ENCODE assay signal across 8 cellular contexts in genomic region chr1:153749408-153750005, GRCh38. TPM values are rescaled to one million over a fixed set of nuclear protein-coding genes. Genes with fewer than 3 reads are reported as not detected.
A peak's percentile ranks its signal among the peaks of the same experiment; 100 is the strongest.
DNase-seq lines count a peak whose midpoint lies in the region; ATAC-seq and TF ChIP-seq lines count a peak whose summit lies in the region.

No MANE protein-coding gene starts in this region.

- intact Hi-C loops in left cardiac atrium (cut with DNase I): loop anchor here (1.0 to 10.0 kb wide), 2 partner anchors 65 to 71 kb away; partner anchors contain the start of gene NPR1 (in 1 of the 2)

- H3K36me3 Mint-ChIP-seq in activated naive CD8-positive, alpha-beta T cell treated with anti-CD3 and anti-CD28 coated beads, Interleukin-2, amount 10 ng/mL, durations not matched to agents 7 days and 5 days: peaks cover 19% of the 10 kb centered on the region

- H3K9me3 Mint-ChIP-seq in activated naive CD8-positive, alpha-beta T cell treated with anti-CD3 and anti-CD28 coated beads, Interleukin-2, amount 10 ng/mL, durations not matched to agents 7 days and 5 days: no peaks in the 10 kb centered on the region

- H3K4me3 Mint-ChIP-seq in activated naive CD8-positive, alpha-beta T cell treated with anti-CD3 and anti-CD28 coated beads, Interleukin-2, amount 10 ng/mL, durations not matched to agents 7 days and 5 days: no peak overlapping the region

- H3K4me1 Mint-ChIP-seq in activated naive CD8-positive, alpha-beta T cell treated with anti-CD3 and anti-CD28 coated beads, Interleukin-2, amount 10 ng/mL, durations not matched to agents 7 days and 5 days: peaks cover 6% of the 10 kb centered on the region

- no peak overlapping the region for H3K4me2 ChIP-seq in SU-DHL-6 (ENCODE audit: low read depth, low read length, poor library complexity, severe bottlenecking)

- no peaks in the 10 kb centered on the region for H4K20me1 ChIP-seq in SU-DHL-6 (ENCODE audit: low read depth, low read length)

- H3K27me3 Mint-ChIP-seq in activated naive CD8-positive, alpha-beta T cell treated with anti-CD3 and anti-CD28 coated beads, Interleukin-2, amount 10 ng/mL, durations not matched to agents 7 days and 5 days: no peaks in the 10 kb centered on the region

- ATAC-seq in HG02588 (IDR thresholded peaks at IDR 0.05; ENCODE audit: unreplicated experiment): peak; percentile 65
- peak; percentile 99 for ATAC-seq in activated naive CD8-positive, alpha-beta T cell treated with anti-CD3 and anti-CD28 coated beads, Interleukin-2, amount 10 ng/mL, durations not matched to agents 7 days and 5 days (ENCODE audit: low read depth)
- ATAC-seq in left cardiac atrium: peak; percentile 92 to 95
- no peak for ATAC-seq in GM21526 (IDR thresholded peaks at IDR 0.05; ENCODE audit: low FRiP score, unreplicated experiment)

- no peak overlapping the region for H3K9ac ChIP-seq in SU-DHL-6 (ENCODE audit: low read length)

- H3K27me3 ChIP-seq in SU-DHL-6 (ENCODE audit: low read length): no peaks in the 10 kb centered on the region

- H3K27ac ChIP-seq in SU-DHL-6 (ENCODE audit: low read depth, low read length): no peak overlapping the region

- H3K9me2 ChIP-seq in SU-DHL-6 (replicated peaks; ENCODE audit: insufficient read depth, low read length): no peaks in the 10 kb centered on the region

- H3K27ac Mint-ChIP-seq in activated naive CD8-positive, alpha-beta T cell treated with anti-CD3 and anti-CD28 coated beads, Interleukin-2, amount 10 ng/mL, durations not matched to agents 7 days and 5 days: peak overlapping the region; percentile 6

- H3K36me3 ChIP-seq in SU-DHL-6 (ENCODE audit: low read length): peaks cover 4% of the 10 kb centered on the region; the same call in 1 of the 2 replicates

- H3F3A ChIP-seq in SU-DHL-6 (ENCODE audit: insufficient read depth): 0 out of 2 replicates have a peak, but pooled peaks cover 5% of the 10 kb centered on the region

- DNase-seq in ELF-1 (ENCODE audit: low read depth, low spot score): peak; percentile 87
- peak; percentile 61 for DNase-seq in NCI-H1436 (lab: John Stamatoyannopoulos, UW)
- peak; percentile 76 for DNase-seq in activated naive CD8-positive, alpha-beta T cell treated with anti-CD3 and anti-CD28 coated beads, Interleukin-2, amount 10 ng/mL, durations not matched to agents 7 days and 5 days
- peak; percentile 86 for DNase-seq in left cardiac atrium
- peak; percentile 78 for DNase-seq in retina

- H3K79me2 ChIP-seq in SU-DHL-6 (ENCODE audit: insufficient read depth, low read length): no peaks in the 10 kb centered on the region; the same call in 1 of the 2 replicates

- peak; percentile 86 for TF ChIP-seq CTCF in SU-DHL-6 (IDR thresholded peaks at IDR 0.05; ENCODE audit: insufficient read depth, low read length, poor library complexity, severe bottlenecking)

- no peaks in the 10 kb centered on the region for H3K9me3 ChIP-seq in SU-DHL-6 (ENCODE audit: insufficient read depth, low read length)

- POLR2A ChIA-PET in activated naive CD8-positive, alpha-beta T cell treated with anti-CD3 and anti-CD28 coated beads, Interleukin-2, amount 10 ng/mL, durations not matched to agents 7 days and 5 days (lab: Charles Lee): no interaction called here

- no peak overlapping the region for H3K4me3 ChIP-seq in SU-DHL-6 (ENCODE audit: insufficient read depth, low read length, poor library complexity, severe bottlenecking)

- no peak overlapping the region for H2AFZ ChIP-seq in SU-DHL-6 (ENCODE audit: low read depth, low read length, severe bottlenecking)

RNA-seq across cellular contexts. Expression of gene INTS3, which starts 21.7 kb away (rescaled TPM):
- total RNA-seq in activated naive CD8-positive, alpha-beta T cell treated with anti-CD3 and anti-CD28 coated beads, Interleukin-2, amount 10 ng/mL, durations not matched to agents 7 days and 5 days: 10 to 100 TPM; 53.6 to 57.2 TPM
- 10 to 100 TPM; 28.2 to 34.1 TPM for total RNA-seq in left cardiac atrium

RNA-seq across cellular contexts. Expression of gene SLC27A3, which starts 25.7 kb away (rescaled TPM):
- 10 to 100 TPM; 38.9 to 44.0 TPM for total RNA-seq in activated naive CD8-positive, alpha-beta T cell treated with anti-CD3 and anti-CD28 coated beads, Interleukin-2, amount 10 ng/mL, durations not matched to agents 7 days and 5 days
- total RNA-seq in left cardiac atrium: 10 to 100 TPM; 22.9 to 26.5 TPM
